Comparison of ENCODE assay signal across 32 cellular contexts in genomic region chr14:61227893-61228591, GRCh38. TPM values are rescaled to one million over a fixed set of nuclear protein-coding genes. Genes with fewer than 3 reads are reported as not detected.
DNase-seq lines count a peak whose midpoint lies in the region; ATAC-seq, FAIRE-seq and TF ChIP-seq lines count a peak whose summit lies in the region.
"Had no signal": no experiment of that assay in that cellular context is flagged by ENCODE, and none has a peak within 500 bp of the region (broad histone marks: within the 10 kb centered on the region; RNA-seq: fewer than 3 reads in every experiment).

No MANE protein-coding gene starts in this region.

- H3K27ac ChIP-seq in PC-3 (ENCODE audit: low read length) (no peak overlapping the region), kidney (ENCODE audit: low read depth in 2 of 2, low read length in 2 of 2) (no peak overlapping the region)
- H3K27ac ChIP-seq: BLaER1 treated with 17β-estradiol and CSF1 and Interleukin-3, amounts not matched to agents 10 nM and 100 nM; foreskin keratinocyte; heart right ventricle; lower lobe of right lung; pancreas; suprapubic skin had no signal

- TF ChIP-seq CTCF in PC-3 (conservative IDR thresholded peaks at IDR 0.05; ENCODE audit: low read depth, low read length) (no peak), osteocyte (IDR thresholded peaks at IDR 0.05) (no peak), kidney (IDR thresholded peaks at IDR 0.05; ENCODE audit: borderline replicate concordance, extremely low read depth, insufficient read depth) (no peak)

- no peak overlapping the region for H3K4me2 ChIP-seq in PC-3 (ENCODE audit: low read length)
- H3K4me2 ChIP-seq: BLaER1 treated with 17β-estradiol and CSF1 and Interleukin-3, amounts not matched to agents 10 nM and 100 nM had no signal

- H3K9me3 Mint-ChIP-seq in osteocyte (ENCODE audit: unreplicated experiment): no peaks in the 10 kb centered on the region
- H3K9me3 Mint-ChIP-seq in activated naive CD4-positive, alpha-beta T cell treated with anti-CD3 and anti-CD28 coated beads for 36 hours: no peaks in the 10 kb centered on the region
- H3K9me3 Mint-ChIP-seq: dendritic cell treated with granulocyte-macrophage colony-stimulating factor and Interleukin-4, amounts not matched to agents 40 ng/mL and 50 ng/mL, for 4 days; endodermal cell; stimulated activated naive B cell treated with anti-CD40 and anti-IgM and Interleukin-4, amounts not matched to agents 10 μg/mL and 1 μg/mL and 100 μg/mL, for 72 hours had no signal

- H3K9me2 ChIP-seq in PC-3 (replicated peaks; ENCODE audit: low read length): no peaks in the 10 kb centered on the region

- no peak overlapping the region for H3K9ac ChIP-seq in PC-3 (ENCODE audit: low read length)
- H3K9ac ChIP-seq in kidney (ENCODE audit: low read length in 2 of 2): no peak overlapping the region
- H3K9ac ChIP-seq: BLaER1 treated with 17β-estradiol and CSF1 and Interleukin-3, amounts not matched to agents 10 nM and 100 nM had no signal

- no peaks in the 10 kb centered on the region for H3K4me1 ChIP-seq in PC-3 (ENCODE audit: insufficient read depth, low read length)
- H3K4me1 ChIP-seq in kidney (ENCODE audit: control insufficient read depth in 1 of 2, insufficient read depth in 1 of 2, low read depth in 1 of 2, low read length in 2 of 2): no peaks in the 10 kb centered on the region
- H3K4me1 ChIP-seq: foreskin keratinocyte, lower lobe of right lung, pancreas, suprapubic skin had no signal

- no TSS peak for BruUV-seq in PC-3 (replicated peaks; lab: Mats Ljungman, UMichigan)

- CTCF ChIA-PET in PC-3 (lab: Charles Lee): no interaction called here
- CTCF ChIA-PET in activated naive CD4-positive, alpha-beta T cell treated with anti-CD3 and anti-CD28 coated beads for 36 hours (lab: Charles Lee): no interaction called here

- ATAC-seq in PC-3: peak; percentile 40
- no peak for ATAC-seq in HG02981 (IDR thresholded peaks at IDR 0.05; ENCODE audit: unreplicated experiment)
- ATAC-seq: activated CD4-positive, alpha-beta T cell treated with anti-CD3 and anti-CD28 coated beads for 36 hours; esophagus mucosa; foreskin keratinocyte; HCT116; heart right ventricle; lower lobe of right lung; mucosa of descending colon; pancreas; sciatic nerve; stimulated activated naive B cell treated with anti-CD40 and anti-IgM and Interleukin-4, amounts not matched to agents 10 μg/mL and 1 μg/mL and 100 μg/mL, for 72 hours had no signal

- DNase-seq in H54 (ENCODE audit: insufficient read length, low spot score) (no peak), NCI-H187 (lab: John Stamatoyannopoulos, UW) (peak; percentile 66 to 68), PC-3 (no peak), osteocyte (ENCODE audit: extremely low spot score, unreplicated experiment) (no peak), C1 segment of cervical spinal cord (lab: John Stamatoyannopoulos, UW) (no peak), kidney (no peak)
- no peak for DNase-seq in activated naive CD4-positive, alpha-beta T cell treated with anti-CD3 and anti-CD28 coated beads for 36 hours
- DNase-seq: activated CD4-positive, alpha-beta T cell treated with anti-CD3 and anti-CD28 coated beads for 36 hours; activated CD8-positive, alpha-beta memory T cell treated with anti-CD3 and anti-CD28 coated beads for 24 hours; activated gamma-delta T cell; caudate nucleus; endodermal cell; foreskin keratinocyte; heart right ventricle; KBM-7; kidney glomerular epithelial cell; lower lobe of right lung; mucosa of descending colon; NCI-H345; pancreas; stimulated activated CD4-positive, alpha-beta T cell treated with anti-CD3 and anti-CD28 coated beads, Interleukin-15, amount 100 ng/mL, for 24 hours; stimulated activated naive B cell treated with anti-CD40 and anti-IgM and Interleukin-4, amounts not matched to agents 10 μg/mL and 1 μg/mL and 100 μg/mL, for 72 hours had no signal

- H3K4me1 Mint-ChIP-seq in osteocyte (ENCODE audit: unreplicated experiment): peaks cover 71% of the 10 kb centered on the region
- H3K4me1 Mint-ChIP-seq in activated naive CD4-positive, alpha-beta T cell treated with anti-CD3 and anti-CD28 coated beads for 36 hours (ENCODE audit: low read depth): no peaks in the 10 kb centered on the region
- H3K4me1 Mint-ChIP-seq: stimulated activated naive B cell treated with anti-CD40 and anti-IgM and Interleukin-4, amounts not matched to agents 10 μg/mL and 1 μg/mL and 100 μg/mL, for 72 hours had no signal

- no peak overlapping the region for H3K4me3 ChIP-seq in PC-3 (ENCODE audit: low read length)
- no peak overlapping the region for H3K4me3 ChIP-seq in kidney (ENCODE audit: low read length in 2 of 2)
- H3K4me3 ChIP-seq: BLaER1 treated with 17β-estradiol and CSF1 and Interleukin-3, amounts not matched to agents 10 nM and 100 nM; heart right ventricle; lower lobe of right lung; mucosa of descending colon; pancreas; suprapubic skin had no signal

- no peaks in the 10 kb centered on the region for H3K27me3 Mint-ChIP-seq in osteocyte (ENCODE audit: unreplicated experiment)
- peaks cover 15% of the 10 kb centered on the region for H3K27me3 Mint-ChIP-seq in activated naive CD4-positive, alpha-beta T cell treated with anti-CD3 and anti-CD28 coated beads for 36 hours (ENCODE audit: low read depth)

- H3K9me3 ChIP-seq in PC-3 (ENCODE audit: low read length): no peaks in the 10 kb centered on the region
- no peaks in the 10 kb centered on the region for H3K9me3 ChIP-seq in kidney (ENCODE audit: control insufficient read depth in 1 of 2, low read length in 2 of 2)
- H3K9me3 ChIP-seq: BLaER1 treated with 17β-estradiol and CSF1 and Interleukin-3, amounts not matched to agents 10 nM and 100 nM; heart right ventricle; lower lobe of right lung; mucosa of descending colon; pancreas; suprapubic skin had no signal

- no peak overlapping the region for H3K4me3 Mint-ChIP-seq in osteocyte (ENCODE audit: unreplicated experiment)
- H3K4me3 Mint-ChIP-seq in activated naive CD4-positive, alpha-beta T cell treated with anti-CD3 and anti-CD28 coated beads for 36 hours: no peak overlapping the region
- H3K4me3 Mint-ChIP-seq: activated CD4-positive, alpha-beta T cell treated with anti-CD3 and anti-CD28 coated beads for 36 hours; dendritic cell treated with granulocyte-macrophage colony-stimulating factor and Interleukin-4, amounts not matched to agents 40 ng/mL and 50 ng/mL, for 4 days; endodermal cell; stimulated activated naive B cell treated with anti-CD40 and anti-IgM and Interleukin-4, amounts not matched to agents 10 μg/mL and 1 μg/mL and 100 μg/mL, for 72 hours had no signal

- H3K79me2 ChIP-seq in PC-3 (ENCODE audit: low read length): no peaks in the 10 kb centered on the region

- H3K36me3 ChIP-seq in PC-3 (ENCODE audit: low read depth, low read length): no peaks in the 10 kb centered on the region
- H3K36me3 ChIP-seq in kidney (ENCODE audit: control insufficient read depth in 1 of 2, insufficient read depth in 2 of 2, low read length in 2 of 2): no peaks in the 10 kb centered on the region
- H3K36me3 ChIP-seq: BLaER1 treated with 17β-estradiol and CSF1 and Interleukin-3, amounts not matched to agents 10 nM and 100 nM; heart right ventricle; lower lobe of right lung; pancreas; suprapubic skin had no signal

- no peaks in the 10 kb centered on the region for H4K20me1 ChIP-seq in PC-3 (ENCODE audit: low read length)
- H4K20me1 ChIP-seq: BLaER1 treated with 17β-estradiol and CSF1 and Interleukin-3, amounts not matched to agents 10 nM and 100 nM had no signal

- H3F3A ChIP-seq in PC-3 (ENCODE audit: low read length, unreplicated experiment): no peaks in the 10 kb centered on the region

- no peaks in the 10 kb centered on the region for H3K27me3 ChIP-seq in PC-3 (ENCODE audit: low read length)
- H3K27me3 ChIP-seq: BLaER1 treated with 17β-estradiol and CSF1 and Interleukin-3, amounts not matched to agents 10 nM and 100 nM; pancreas; suprapubic skin had no signal

- H3K27ac Mint-ChIP-seq in osteocyte (ENCODE audit: unreplicated experiment): peak overlapping the region; percentile 77
- H3K27ac Mint-ChIP-seq in activated naive CD4-positive, alpha-beta T cell treated with anti-CD3 and anti-CD28 coated beads for 36 hours: no peak overlapping the region
- H3K27ac Mint-ChIP-seq: activated CD4-positive, alpha-beta T cell treated with anti-CD3 and anti-CD28 coated beads for 36 hours; dendritic cell treated with granulocyte-macrophage colony-stimulating factor and Interleukin-4, amounts not matched to agents 40 ng/mL and 50 ng/mL, for 4 days; endodermal cell; stimulated activated naive B cell treated with anti-CD40 and anti-IgM and Interleukin-4, amounts not matched to agents 10 μg/mL and 1 μg/mL and 100 μg/mL, for 72 hours had no signal

- FAIRE-seq in H54 (lab: Jason Lieb, UNC) (peak; percentile 43), kidney (lab: Jason Lieb, UNC) (no peak)
- FAIRE-seq: pancreas, urothelium cell line had no signal

- intact Hi-C loops in PC-3 (cut with micrococcal nuclease): no loop called here
- intact Hi-C loops in activated naive CD4-positive, alpha-beta T cell treated with anti-CD3 and anti-CD28 coated beads for 36 hours (cut with micrococcal nuclease): no loop called here
- intact Hi-C loops in kidney (cut with DNase I): no loop called here

- H3K36me3 Mint-ChIP-seq in osteocyte (ENCODE audit: unreplicated experiment): no peaks in the 10 kb centered on the region
- H3K36me3 Mint-ChIP-seq in activated naive CD4-positive, alpha-beta T cell treated with anti-CD3 and anti-CD28 coated beads for 36 hours (ENCODE audit: low read depth): no peaks in the 10 kb centered on the region
- H3K36me3 Mint-ChIP-seq: stimulated activated naive B cell treated with anti-CD40 and anti-IgM and Interleukin-4, amounts not matched to agents 10 μg/mL and 1 μg/mL and 100 μg/mL, for 72 hours had no signal

- POLR2A ChIA-PET in PC-3 (lab: Charles Lee; ENCODE audit: unreplicated experiment): no interaction called here

- TF ChIP-seq POLR2A in H54 (IDR thresholded peaks at IDR 0.05; ENCODE audit: low read depth, low read length): no peak

- no peak overlapping the region for H2AFZ ChIP-seq in PC-3 (ENCODE audit: low read length)

RNA-seq across cellular contexts. Expression of gene TMEM30B, which starts 53.1 kb away (rescaled TPM):
- 70.6 and 85.3 TPM in 2 replicates for total RNA-seq in PC-3 (2014; rRNA removed)
- total RNA-seq in osteocyte: 1.2 and 1.3 TPM in 2 replicates
- 1 to 10 TPM; 2.8 to 3.0 TPM for total RNA-seq in activated naive CD4-positive, alpha-beta T cell treated with anti-CD3 and anti-CD28 coated beads for 36 hours
- 20.4 TPM for total RNA-seq in kidney
- 9.4 TPM for polyA plus RNA-seq in kidney (ENCODE audit: insufficient read depth, low read depth, low replicate concordance)
- total RNA-seq: Daoy, OCI-LY7 had no signal

Comparison
In these comparisons a context has a peak if more than half of its experiments do, and no peak if none do; other contexts are left out.
1. DNase-seq: peak in NCI-H187 (2 of 2); none in H54 (single experiment), PC-3 (single experiment), osteocyte (single experiment), activated naive CD4-positive, alpha-beta T cell treated with anti-CD3 and anti-CD28 coated beads for 36 hours (single experiment), C1 segment of cervical spinal cord (0 of 14) and kidney (single experiment).